Comparison of ENCODE assay signal across 9 cellular contexts in genomic region chr7:36155811-36156361, GRCh38. TPM values are rescaled to one million over a fixed set of nuclear protein-coding genes. Genes with fewer than 3 reads are reported as not detected.
DNase-seq lines count a peak whose midpoint lies in the region; ATAC-seq and TF ChIP-seq lines count a peak whose summit lies in the region.
"Had no signal": no experiment of that assay in that cellular context is flagged by ENCODE, and none has a peak within 500 bp of the region (broad histone marks: within the 10 kb centered on the region; RNA-seq: fewer than 3 reads in every experiment).

No MANE protein-coding gene starts in this region.

- no peak overlapping the region for H3K27ac Mint-ChIP-seq in CD4-positive, CD25-positive, alpha-beta regulatory T cell

- H3K4me1 Mint-ChIP-seq in CD4-positive, CD25-positive, alpha-beta regulatory T cell: peaks cover 9 to 42% (median 22%) of the 10 kb centered on the region in 4 donors

- no peak for TF ChIP-seq POLR2A in ovary (IDR thresholded peaks at IDR 0.05)

- H3K36me3 Mint-ChIP-seq in CD4-positive, CD25-positive, alpha-beta regulatory T cell: no peaks in the 10 kb centered on the region

- peaks cover 0 to 2% (median 0%) of the 10 kb centered on the region in 7 donors for H3K9me3 Mint-ChIP-seq in CD4-positive, CD25-positive, alpha-beta regulatory T cell

- no peak overlapping the region for H3K9ac ChIP-seq in fibroblast of lung (ENCODE audit: insufficient read depth, low read length)

- no peaks in the 10 kb centered on the region for H3K9me3 ChIP-seq in CD4-positive, CD25-positive, alpha-beta regulatory T cell (ENCODE audit: control insufficient read depth in 2 of 2, low read length in 2 of 2)
- H3K9me3 ChIP-seq in fibroblast of lung (ENCODE audit: control insufficient read depth, insufficient read depth, low read depth, low read length) (no peaks in the 10 kb centered on the region), ovary (no peaks in the 10 kb centered on the region)
- H3K9me3 ChIP-seq: Peyer's patch had no signal

- H3K36me3 ChIP-seq in CD4-positive, CD25-positive, alpha-beta regulatory T cell (ENCODE audit: control insufficient read depth, insufficient read depth, low read length): no peaks in the 10 kb centered on the region
- peaks cover 2% of the 10 kb centered on the region for H3K36me3 ChIP-seq in fibroblast of lung (ENCODE audit: control insufficient read depth, insufficient read depth, low read length)
- no peaks in the 10 kb centered on the region for H3K36me3 ChIP-seq in ovary
- H3K36me3 ChIP-seq: Peyer's patch had no signal

- no peaks in the 10 kb centered on the region for H3K27me3 ChIP-seq in CD4-positive, CD25-positive, alpha-beta regulatory T cell (ENCODE audit: control insufficient read depth, insufficient read depth, low read length)
- H3K27me3 ChIP-seq in fibroblast of lung (ENCODE audit: control insufficient read depth, insufficient read depth, low read length) (no peaks in the 10 kb centered on the region), ovary (no peaks in the 10 kb centered on the region)
- H3K27me3 ChIP-seq: Peyer's patch had no signal

- 6 to 19% (median 10%) methylated on average over 12 of the region's 12 CpGs for WGBS in ovary, 3 donors

- H3K4me2 ChIP-seq in fibroblast of lung (ENCODE audit: extremely low read depth, insufficient read depth, low read length): peak overlapping the region; percentile 58

- peak overlapping the region; percentile 4 for H3K4me3 ChIP-seq in CD4-positive, CD25-positive, alpha-beta regulatory T cell (ENCODE audit: low read depth, low read length)
- H3K4me3 ChIP-seq in fibroblast of lung (replicated peaks in 1 of 4; ENCODE audit: control extremely low read depth in 1 of 4, insufficient read depth in 1 of 4, low read depth in 3 of 4, low read length in 4 of 4) (peak overlapping the region in 3 of 4 experiments; percentile 0 to 82 (median 51)), ovary (peak overlapping the region; percentile 13)

- peaks cover 2% of the 10 kb centered on the region for H3K79me2 ChIP-seq in fibroblast of lung (ENCODE audit: control insufficient read depth, insufficient read depth, low read length)

- H2AFZ ChIP-seq in fibroblast of lung (ENCODE audit: low read length): no peak overlapping the region

- no peak for DNase-seq in CD4-positive, CD25-positive, alpha-beta regulatory T cell
- DNase-seq in NCI-H1092 treated with DMSO at 0.1 percent for 48 hours (lab: John Stamatoyannopoulos, UW): peak; percentile 58
- DNase-seq in fibroblast of lung (ENCODE audit: low read depth in 2 of 2): peak; percentile 27 to 50
- peak; percentile 38 to 68 (median 56) for DNase-seq in ovary
- no peak for DNase-seq in foreskin melanocyte
- no peak for DNase-seq in kidney glomerular epithelial cell (lab: John Stamatoyannopoulos, UW)

- no peak overlapping the region for H3K27ac ChIP-seq in CD4-positive, CD25-positive, alpha-beta regulatory T cell (ENCODE audit: insufficient read depth, low read length, poor library complexity, severe bottlenecking)
- H3K27ac ChIP-seq in fibroblast of lung (ENCODE audit: insufficient read depth, low read length) (no peak overlapping the region), ovary (no peak overlapping the region)

- peak in 1 of 2 donors; percentile 16 for TF ChIP-seq CTCF in fibroblast of lung (conservative IDR thresholded peaks at IDR 0.05 in 1 of 2, IDR thresholded peaks at IDR 0.05 in 1 of 2; ENCODE audit: low read depth in 1 of 2, low read length in 2 of 2)
- no peak for TF ChIP-seq CTCF in ovary (IDR thresholded peaks at IDR 0.05)

- H3K4me1 ChIP-seq in CD4-positive, CD25-positive, alpha-beta regulatory T cell (ENCODE audit: control insufficient read depth, insufficient read depth, low read length, poor library complexity, severe bottlenecking): peaks cover 16% of the 10 kb centered on the region
- H3K4me1 ChIP-seq in fibroblast of lung (ENCODE audit: control insufficient read depth, extremely low read depth, insufficient read depth, low read length) (no peaks in the 10 kb centered on the region), ovary (ENCODE audit: insufficient read depth) (peaks cover 40% of the 10 kb centered on the region)

- intact Hi-C loops in ovary (cut with DNase I): loop anchor here in 1 of 4 donors (10.0 kb wide), 1 partner anchor 129 kb away; no protein-coding TSS in a partner anchor

- H3K4me3 Mint-ChIP-seq in CD4-positive, CD25-positive, alpha-beta regulatory T cell: peak overlapping the region; percentile 23 to 60 (median 36)

- no peaks in the 10 kb centered on the region for H4K20me1 ChIP-seq in fibroblast of lung (ENCODE audit: control insufficient read depth, extremely low read depth, insufficient read depth, low read length)

- H3K27me3 Mint-ChIP-seq in CD4-positive, CD25-positive, alpha-beta regulatory T cell: no peaks in the 10 kb centered on the region

- ATAC-seq in CD4-positive, CD25-positive, alpha-beta regulatory T cell (ENCODE audit: low read depth in 2 of 2): no peak
- ATAC-seq in GM18873 (IDR thresholded peaks at IDR 0.05; ENCODE audit: low FRiP score, unreplicated experiment) (no peak), GM18867 (IDR thresholded peaks at IDR 0.05; ENCODE audit: unreplicated experiment) (no peak)

- TF ChIP-seq EP300 in ovary (IDR thresholded peaks at IDR 0.05): no peak

RNA-seq across cellular contexts. Expression of gene EEPD1, which starts 2.8 kb away (rescaled TPM):
- total RNA-seq in CD4-positive, CD25-positive, alpha-beta regulatory T cell: 9.2 TPM
- polyA plus RNA-seq in CD4-positive, CD25-positive, alpha-beta regulatory T cell: 10 to 100 TPM; 10.6 to 24.4 (median 16.4) TPM
- 8.4 and 9.2 TPM in 2 replicates for total RNA-seq in fibroblast of lung
- 3.9 and 15.9 TPM in 2 replicates for polyA plus RNA-seq in fibroblast of lung
- polyA plus RNA-seq in fibroblast of lung (2012): 3.8 and 24.7 TPM in 2 replicates
- 1.7 and 31.8 TPM in 2 replicates for polyA minus RNA-seq in fibroblast of lung (ENCODE audit: low replicate concordance)
- 10 to 100 TPM in 4 of 7 donors, 1 to 10 TPM in 3; 5.6 to 15.8 (median 10.7) TPM for total RNA-seq in ovary
- polyA plus RNA-seq in ovary: 10 to 100 TPM; 11.5 to 16.6 TPM

Comparison
In these comparisons a context has a peak if more than half of its experiments do, and no peak if none do; other contexts are left out.
1. DNase-seq: peak in NCI-H1092 treated with DMSO at 0.1 percent for 48 hours (single experiment), fibroblast of lung (2 of 2) and ovary (5 of 5); none in CD4-positive, CD25-positive, alpha-beta regulatory T cell (0 of 3), foreskin melanocyte (single experiment) and kidney glomerular epithelial cell (single experiment).
2. Peak in every context shown above with its lines, with median percentiles within 50 percentile points of each other: H3K4me3 ChIP-seq.